In the genomic region with DNA sequence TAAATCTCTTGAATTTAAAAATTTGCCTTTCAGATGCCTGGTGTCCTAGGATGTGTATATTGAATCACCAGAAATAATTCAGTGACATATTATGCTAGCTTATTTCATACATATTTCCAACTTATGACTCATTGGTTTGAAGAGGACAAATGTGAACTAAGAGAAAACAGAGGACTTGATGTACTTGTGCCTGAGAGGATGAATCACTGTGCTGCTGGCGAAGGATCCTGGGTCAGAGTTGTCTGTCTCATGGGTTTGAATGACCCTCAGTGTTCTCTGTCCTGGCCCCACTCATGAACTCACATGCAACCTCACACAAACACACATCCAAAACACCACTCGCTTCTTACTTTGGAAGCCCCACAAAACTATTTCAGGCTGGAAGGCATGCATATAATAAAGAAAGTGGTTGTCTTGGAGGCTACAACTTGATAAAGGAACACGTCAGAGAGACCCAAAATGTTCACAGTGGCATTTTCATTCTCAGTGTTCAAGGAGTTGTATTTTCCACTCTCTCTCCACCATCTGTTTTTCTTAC, we compare ENCODE assay signal across 10 cellular contexts.
A peak's percentile ranks its signal among the peaks of the same experiment; 100 is the strongest.
DNase-seq lines count a peak whose midpoint lies in the region; ATAC-seq and TF ChIP-seq lines count a peak whose summit lies in the region.
"Had no signal": no experiment of that assay in that cellular context is flagged by ENCODE, and none has a peak within 500 bp of the region (broad histone marks: within the 10 kb centered on the region; RNA-seq: fewer than 3 reads in every experiment).

No MANE protein-coding gene starts in this region.

- no peaks in the 10 kb centered on the region for H3K4me1 Mint-ChIP-seq in CD8-positive, alpha-beta T cell (ENCODE audit: low read depth)
- no peaks in the 10 kb centered on the region for H3K4me1 Mint-ChIP-seq in activated naive CD8-positive, alpha-beta T cell treated with anti-CD3 and anti-CD28 coated beads for 36 hours
- H3K4me1 Mint-ChIP-seq: stimulated activated naive CD8-positive, alpha-beta T cell treated with anti-CD3 and anti-CD28 coated beads, Interleukin-15, amount 100 ng/mL, for 72 hours had no signal

- no peak overlapping the region for H3K4me3 Mint-ChIP-seq in CD8-positive, alpha-beta T cell
- H3K4me3 Mint-ChIP-seq in activated naive CD8-positive, alpha-beta T cell treated with anti-CD3 and anti-CD28 coated beads for 36 hours: no peak overlapping the region
- H3K4me3 Mint-ChIP-seq: naive thymus-derived CD8-positive, alpha-beta T cell; stimulated activated naive CD8-positive, alpha-beta T cell treated with anti-CD3 and anti-CD28 coated beads, Interleukin-15, amount 100 ng/mL, for 72 hours had no signal

- no peaks in the 10 kb centered on the region for H3K27me3 ChIP-seq in muscle layer of colon (ENCODE audit: control insufficient read depth in 1 of 2, insufficient read depth in 2 of 2, low read length in 2 of 2)
- no peaks in the 10 kb centered on the region for H3K27me3 ChIP-seq in vagina
- H3K27me3 ChIP-seq in CD8-positive, alpha-beta T cell (ENCODE audit: insufficient read depth, low read length): no peaks in the 10 kb centered on the region

- H3K4me1 ChIP-seq in muscle layer of colon (ENCODE audit: insufficient read depth, low read length) (peaks cover 9% of the 10 kb centered on the region), vagina (peaks cover 19% of the 10 kb centered on the region)
- no peaks in the 10 kb centered on the region for H3K4me1 ChIP-seq in CD8-positive, alpha-beta T cell (ENCODE audit: insufficient read depth, low read length)

- POLR2A ChIA-PET in CD8-positive, alpha-beta T cell (lab: Charles Lee): no interaction called here

- H3K4me3 ChIP-seq in muscle layer of colon (ENCODE audit: low read depth in 1 of 2, low read length in 2 of 2): no peak overlapping the region
- H3K4me3 ChIP-seq in vagina: no peak overlapping the region
- H3K4me3 ChIP-seq in CD8-positive, alpha-beta T cell (ENCODE audit: low read depth, low read length): no peak overlapping the region

- TF ChIP-seq POLR2A in vagina (IDR thresholded peaks at IDR 0.05): no peak

- CTCF ChIA-PET in CD8-positive, alpha-beta T cell (lab: Charles Lee): no interaction called here

- peak overlapping the region; percentile 61 for H3K27ac ChIP-seq in epithelial cell of prostate
- peak overlapping the region; percentile 21 for H3K27ac ChIP-seq in muscle layer of colon (ENCODE audit: low read depth, low read length)
- peak overlapping the region; percentile 82 for H3K27ac ChIP-seq in vagina
- H3K27ac ChIP-seq in CD8-positive, alpha-beta T cell (ENCODE audit: low read depth, low read length): no peak overlapping the region

- H3K27me3 Mint-ChIP-seq in CD8-positive, alpha-beta T cell (ENCODE audit: low read depth): peaks cover 2% of the 10 kb centered on the region
- no peaks in the 10 kb centered on the region for H3K27me3 Mint-ChIP-seq in activated naive CD8-positive, alpha-beta T cell treated with anti-CD3 and anti-CD28 coated beads for 36 hours
- H3K27me3 Mint-ChIP-seq: naive thymus-derived CD8-positive, alpha-beta T cell; stimulated activated naive CD8-positive, alpha-beta T cell treated with anti-CD3 and anti-CD28 coated beads, Interleukin-15, amount 100 ng/mL, for 72 hours had no signal

- no peaks in the 10 kb centered on the region for H3K9me3 ChIP-seq in muscle layer of colon (ENCODE audit: low read length)
- H3K9me3 ChIP-seq in vagina: no peaks in the 10 kb centered on the region
- H3K9me3 ChIP-seq in CD8-positive, alpha-beta T cell (ENCODE audit: low read length): no peaks in the 10 kb centered on the region

- no peak for TF ChIP-seq CTCF in vagina (IDR thresholded peaks at IDR 0.05)
- TF ChIP-seq CTCF in CD8-positive, alpha-beta T cell (IDR thresholded peaks at IDR 0.05): no peak

- H3K9me3 Mint-ChIP-seq in CD8-positive, alpha-beta T cell: no peaks in the 10 kb centered on the region
- H3K9me3 Mint-ChIP-seq in activated naive CD8-positive, alpha-beta T cell treated with anti-CD3 and anti-CD28 coated beads for 36 hours: no peaks in the 10 kb centered on the region
- H3K9me3 Mint-ChIP-seq: stimulated activated naive CD8-positive, alpha-beta T cell treated with anti-CD3 and anti-CD28 coated beads, Interleukin-15, amount 100 ng/mL, for 72 hours had no signal

- H3K36me3 ChIP-seq in muscle layer of colon (ENCODE audit: insufficient read depth, low read length): no peaks in the 10 kb centered on the region
- H3K36me3 ChIP-seq in vagina: no peaks in the 10 kb centered on the region
- H3K36me3 ChIP-seq in CD8-positive, alpha-beta T cell (ENCODE audit: insufficient read depth, low read length): no peaks in the 10 kb centered on the region

- peak; percentile 21 for DNase-seq in NK-92 treated with Interleukin-12 subunit alpha and Interleukin-12 subunit beta, amount 100 ng/mL, for 24 hours (lab: John Stamatoyannopoulos, UW)
- DNase-seq in NK-92 (lab: John Stamatoyannopoulos, UW; ENCODE audit: unreplicated experiment): no peak
- DNase-seq in epithelial cell of prostate (ENCODE audit: low read depth, low spot score): peak; percentile 26
- peak in 1 of 2 donors; percentile 99 for DNase-seq in vagina (ENCODE audit: extremely low spot score in 2 of 2)
- no peak for DNase-seq in CD8-positive, alpha-beta T cell
- DNase-seq in NCI-H1048 (lab: John Stamatoyannopoulos, UW): no peak
- no peak for DNase-seq in activated naive CD8-positive, alpha-beta T cell treated with anti-CD3 and anti-CD28 coated beads for 36 hours
- DNase-seq: naive thymus-derived CD8-positive, alpha-beta T cell; stimulated activated naive CD8-positive, alpha-beta T cell treated with anti-CD3 and anti-CD28 coated beads, Interleukin-15, amount 100 ng/mL, for 72 hours had no signal

- no peak overlapping the region for H3K27ac Mint-ChIP-seq in CD8-positive, alpha-beta T cell
- H3K27ac Mint-ChIP-seq in activated naive CD8-positive, alpha-beta T cell treated with anti-CD3 and anti-CD28 coated beads for 36 hours: no peak overlapping the region
- H3K27ac Mint-ChIP-seq: naive thymus-derived CD8-positive, alpha-beta T cell; stimulated activated naive CD8-positive, alpha-beta T cell treated with anti-CD3 and anti-CD28 coated beads, Interleukin-15, amount 100 ng/mL, for 72 hours had no signal

- no peak for ATAC-seq in CD8-positive, alpha-beta T cell
- ATAC-seq: naive thymus-derived CD8-positive, alpha-beta T cell; stimulated activated naive CD8-positive, alpha-beta T cell treated with anti-CD3 and anti-CD28 coated beads, Interleukin-15, amount 100 ng/mL, for 72 hours had no signal

- no peaks in the 10 kb centered on the region for H3K36me3 Mint-ChIP-seq in CD8-positive, alpha-beta T cell
- no peaks in the 10 kb centered on the region for H3K36me3 Mint-ChIP-seq in activated naive CD8-positive, alpha-beta T cell treated with anti-CD3 and anti-CD28 coated beads for 36 hours
- H3K36me3 Mint-ChIP-seq: naive thymus-derived CD8-positive, alpha-beta T cell had no signal

- no peak overlapping the region for H3K9ac ChIP-seq in muscle layer of colon (ENCODE audit: low read length)

- intact Hi-C loops in vagina (cut with DNase I): loop anchor here (5.0 kb wide), 1 partner anchor 128 kb away; a partner anchor contains a TSS
- intact Hi-C loops in CD8-positive, alpha-beta T cell (cut with DNase I, micrococcal nuclease): no loop called here

Comparison
In these comparisons a context has a peak if more than half of its experiments do, and no peak if none do; other contexts are left out.
1. DNase-seq: peak in NK-92 treated with Interleukin-12 subunit alpha and Interleukin-12 subunit beta, amount 100 ng/mL, for 24 hours (single experiment) and epithelial cell of prostate (single experiment); none in NK-92 (single experiment), CD8-positive, alpha-beta T cell (0 of 7), NCI-H1048 (single experiment) and activated naive CD8-positive, alpha-beta T cell treated with anti-CD3 and anti-CD28 coated beads for 36 hours (single experiment).